Comparison of ENCODE assay signal across 15 cellular contexts in genomic region chr5:56589486-56589870, GRCh38.
A peak's percentile ranks its signal among the peaks of the same experiment; 100 is the strongest.
DNase-seq lines count a peak whose midpoint lies in the region; ATAC-seq, FAIRE-seq and TF ChIP-seq lines count a peak whose summit lies in the region.
"Had no signal": no experiment of that assay in that cellular context is flagged by ENCODE, and none has a peak within 500 bp of the region (broad histone marks: within the 10 kb centered on the region; RNA-seq: fewer than 3 reads in every experiment).

No MANE protein-coding gene starts in this region.

- peak overlapping the region in 3 of 4 donors; percentile 39 to 73 (median 52) for H3K4me3 Mint-ChIP-seq in CD4-positive, CD25-positive, alpha-beta regulatory T cell
- no peak overlapping the region for H3K4me3 Mint-ChIP-seq in endodermal cell

- no peak for DNase-seq in CD4-positive, CD25-positive, alpha-beta regulatory T cell
- DNase-seq in GM12891 (ENCODE audit: insufficient read length, low spot score) (no peak), NCI-H69 (lab: John Stamatoyannopoulos, UW) (peak; percentile 82), hepatic stellate cell (ENCODE audit: low spot score) (no peak), GM10248 (ENCODE audit: extremely low spot score) (no peak), endodermal cell (no peak)
- DNase-seq: activated T-cell treated with anti-CD3 and anti-CD28 coated beads, Interleukin-2, amount 50 U/mL, for 4 hours; HCEC 1CT; KG1; NCI-H446; posterior cingulate gyrus; SIG-M5 had no signal

- WGBS in endodermal cell (ENCODE audit: insufficient coverage in 1 of 2, insufficient read length in 1 of 2), 2 experiments, result 88 to 98% methylated on average over 4 to 6 of the region's 6 CpGs

- CTCF ChIA-PET in GM10248 (lab: Yijun Ruan, JAX), result interaction anchor here (0.9 to 1.7 kb wide), 7 partner anchors 9 to 249 kb away, joined by 3 to 7 read pairs (median 4); no protein-coding TSS in a partner anchor

- H3K27ac ChIP-seq in CD4-positive, CD25-positive, alpha-beta regulatory T cell (ENCODE audit: insufficient read depth, low read length, poor library complexity, severe bottlenecking), result peak overlapping the region; percentile 86
- peak overlapping the region; percentile 55 to 78 for H3K27ac ChIP-seq in mucosa of rectum (ENCODE audit: low read depth in 2 of 2, low read length in 2 of 2)
- H3K27ac ChIP-seq in endodermal cell (ENCODE audit: low read depth, low read length), result no peak overlapping the region

- H3K36me3 Mint-ChIP-seq in CD4-positive, CD25-positive, alpha-beta regulatory T cell, result no peaks in the 10 kb centered on the region
- no peaks in the 10 kb centered on the region for H3K36me3 Mint-ChIP-seq in endodermal cell (ENCODE audit: low read depth)

- peak overlapping the region in 1 of 2 donors; percentile 47 for H3K9ac ChIP-seq in mucosa of rectum (ENCODE audit: low read depth in 1 of 2, low read length in 2 of 2)
- no peak overlapping the region for H3K9ac ChIP-seq in endodermal cell (ENCODE audit: extremely low read depth, low read length, poor library complexity, severe bottlenecking)

- H3K36me3 ChIP-seq in CD4-positive, CD25-positive, alpha-beta regulatory T cell (ENCODE audit: control insufficient read depth, insufficient read depth, low read length), result no peaks in the 10 kb centered on the region
- H3K36me3 ChIP-seq in mucosa of rectum (ENCODE audit: control insufficient read depth in 2 of 2, insufficient read depth in 2 of 2, low read length in 2 of 2) (no peaks in the 10 kb centered on the region), endodermal cell (ENCODE audit: control insufficient read depth, insufficient read depth, low read length) (no peaks in the 10 kb centered on the region)

- POLR2A ChIA-PET in GM10248 (lab: Yijun Ruan, JAX), result interaction anchor here (0.5 kb wide), 1 partner anchor 60 kb away, joined by 3 read pairs; no protein-coding TSS in a partner anchor

- FAIRE-seq in GM12891 (lab: Jason Lieb, UNC), result peak; percentile 13

- peak overlapping the region; percentile 94 to 95 (median 95) for H3K27ac Mint-ChIP-seq in CD4-positive, CD25-positive, alpha-beta regulatory T cell
- no peak overlapping the region for H3K27ac Mint-ChIP-seq in endodermal cell

- TF ChIP-seq CTCF in GM10248 (IDR thresholded peaks at IDR 0.05; ENCODE audit: control extremely low read depth, extremely low read depth, low read depth, missing control alignments) (no peak), endodermal cell (conservative IDR thresholded peaks at IDR 0.05) (no peak)

- no peaks in the 10 kb centered on the region for H3K27me3 ChIP-seq in CD4-positive, CD25-positive, alpha-beta regulatory T cell (ENCODE audit: control insufficient read depth, insufficient read depth, low read length)
- H3K27me3 ChIP-seq in mucosa of rectum (ENCODE audit: control insufficient read depth in 2 of 2, insufficient read depth in 2 of 2, low read length in 2 of 2), result peaks cover 0 to 2% of the 10 kb centered on the region in 2 donors
- no peaks in the 10 kb centered on the region for H3K27me3 ChIP-seq in endodermal cell (ENCODE audit: control insufficient read depth, insufficient read depth, low read length, poor library complexity, severe bottlenecking)

- H3K4me1 Mint-ChIP-seq in CD4-positive, CD25-positive, alpha-beta regulatory T cell, result peaks cover 32 to 63% (median 50%) of the 10 kb centered on the region in 4 donors
- H3K4me1 Mint-ChIP-seq in endodermal cell, result peaks cover 12% of the 10 kb centered on the region

- H3K9me3 ChIP-seq in CD4-positive, CD25-positive, alpha-beta regulatory T cell (ENCODE audit: control insufficient read depth in 2 of 2, low read length in 2 of 2), result no peaks in the 10 kb centered on the region
- no peaks in the 10 kb centered on the region for H3K9me3 ChIP-seq in mucosa of rectum (ENCODE audit: control insufficient read depth in 2 of 2, low read length in 2 of 2)
- H3K9me3 ChIP-seq in endodermal cell (ENCODE audit: control insufficient read depth, low read length), result peaks cover 5% of the 10 kb centered on the region
- H3K9me3 ChIP-seq: Caco-2 had no signal

- TF ChIP-seq POLR2A in GM12891 (IDR thresholded peaks at IDR 0.05; ENCODE audit: low read depth, low read length), result no peak

- H3K4me1 ChIP-seq in CD4-positive, CD25-positive, alpha-beta regulatory T cell (ENCODE audit: control insufficient read depth, insufficient read depth, low read length, poor library complexity, severe bottlenecking), result peaks cover 45% of the 10 kb centered on the region
- H3K4me1 ChIP-seq in mucosa of rectum (ENCODE audit: control insufficient read depth in 2 of 2, insufficient read depth in 2 of 2, low read length in 2 of 2) (peaks cover 5 to 23% of the 10 kb centered on the region in 2 donors), endodermal cell (ENCODE audit: control insufficient read depth, insufficient read depth, low read length) (peaks cover 2% of the 10 kb centered on the region)

- ATAC-seq in CD4-positive, CD25-positive, alpha-beta regulatory T cell (ENCODE audit: low read depth in 2 of 2), result no peak
- no peak for ATAC-seq in HG03565 (IDR thresholded peaks at IDR 0.05; ENCODE audit: unreplicated experiment)

- no peaks in the 10 kb centered on the region for H3K27me3 Mint-ChIP-seq in CD4-positive, CD25-positive, alpha-beta regulatory T cell
- H3K27me3 Mint-ChIP-seq in endodermal cell (ENCODE audit: insufficient read depth), result peaks cover 3% of the 10 kb centered on the region

- H3K9me3 Mint-ChIP-seq in CD4-positive, CD25-positive, alpha-beta regulatory T cell, result no peaks in the 10 kb centered on the region
- H3K9me3 Mint-ChIP-seq in endodermal cell, result peaks cover under 1% of the 10 kb centered on the region
- H3K9me3 Mint-ChIP-seq: activated T-cell treated with anti-CD3 and anti-CD28 coated beads, Interleukin-2, amount 50 U/mL, for 4 hours had no signal

- H3K4me3 ChIP-seq in CD4-positive, CD25-positive, alpha-beta regulatory T cell (ENCODE audit: low read depth, low read length), result peak overlapping the region; percentile 21
- H3K4me3 ChIP-seq in mucosa of rectum (ENCODE audit: low read length in 2 of 2) (no peak overlapping the region), endodermal cell (ENCODE audit: low read length) (no peak overlapping the region)

TF ChIP-seq in GM12891, 5 proteins besides CTCF, POLR2A, EP300 and RAD21:
- TF ChIP-seq POLR2AphosphoS5 (IDR thresholded peaks at IDR 0.05; ENCODE audit: low read depth, low read length), result no peak
- no peak for TF ChIP-seq SPI1 (IDR thresholded peaks at IDR 0.05; ENCODE audit: low read depth, low read length)
- TF ChIP-seq POU2F2 (IDR thresholded peaks at IDR 0.05; ENCODE audit: low read depth, low read length), result no peak
- TF ChIP-seq TAF1 (IDR thresholded peaks at IDR 0.05; ENCODE audit: low read depth, low read length), result no peak
- TF ChIP-seq PAX5 (IDR thresholded peaks at IDR 0.05; ENCODE audit: insufficient read depth, low read length, severe bottlenecking), result no peak
TF ChIP-seq in GM12891: peak in this region for 0.
